17 cellular contexts compared by ENCODE assay signal in genomic region chrX:83160096-83160495, GRCh38.
"Had no signal": no experiment of that assay in that cellular context is flagged by ENCODE, and none has a peak within 500 bp of the region (broad histone marks: within the 10 kb centered on the region; RNA-seq: fewer than 3 reads in every experiment).

No MANE protein-coding gene starts in this region.

- DNase-seq: effector memory CD4-positive, alpha-beta T cell; erythroblast; foreskin keratinocyte; head of caudate nucleus; left colon; mucosa of descending colon; naive thymus-derived CD8-positive, alpha-beta T cell; right cardiac atrium; stimulated activated CD4-positive, alpha-beta T cell treated with anti-CD3 and anti-CD28 coated beads, Interleukin-4, amount 100 ng/mL, for 1 hour; stimulated activated CD8-positive, alpha-beta memory T cell treated with anti-CD3 and anti-CD28 coated beads, Interleukin-4, amount 100 ng/mL, for 48 hours; stimulated activated naive CD8-positive, alpha-beta T cell treated with anti-CD3 and anti-CD28 coated beads, Interleukin-15, Interleukin-2, amounts not matched to agents 100 U/mL and 50 U/mL, for 24 hours; thyroid gland had no signal

- H3K4me1 ChIP-seq: foreskin keratinocyte, suprapubic skin, thyroid gland had no signal

- H3K9me3 Mint-ChIP-seq: stimulated activated effector memory CD8-positive, alpha-beta T cell treated with anti-CD3 and anti-CD28 coated beads, Interleukin-12 subunit alpha, Interleukin-12 subunit beta, amount 100 ng/mL, for 72 hours; type B pancreatic cell had no signal

- H3K4me1 Mint-ChIP-seq: naive thymus-derived CD8-positive, alpha-beta T cell; stimulated activated effector memory CD8-positive, alpha-beta T cell treated with anti-CD3 and anti-CD28 coated beads, Interleukin-12 subunit alpha, Interleukin-12 subunit beta, amount 100 ng/mL, for 72 hours had no signal

- H3K27me3 ChIP-seq: foreskin keratinocyte, hepatocyte, suprapubic skin, thyroid gland had no signal

- H3K36me3 Mint-ChIP-seq: naive thymus-derived CD8-positive, alpha-beta T cell; stimulated activated effector memory CD8-positive, alpha-beta T cell treated with anti-CD3 and anti-CD28 coated beads, Interleukin-12 subunit alpha, Interleukin-12 subunit beta, amount 100 ng/mL, for 72 hours; type B pancreatic cell had no signal

- H3K4me3 Mint-ChIP-seq: naive thymus-derived CD8-positive, alpha-beta T cell; stimulated activated effector memory CD8-positive, alpha-beta T cell treated with anti-CD3 and anti-CD28 coated beads, Interleukin-12 subunit alpha, Interleukin-12 subunit beta, amount 100 ng/mL, for 72 hours; type B pancreatic cell had no signal

- H3K9me3 ChIP-seq: mucosa of descending colon, suprapubic skin, thyroid gland had no signal

- H3K27ac Mint-ChIP-seq: naive thymus-derived CD8-positive, alpha-beta T cell; stimulated activated effector memory CD8-positive, alpha-beta T cell treated with anti-CD3 and anti-CD28 coated beads, Interleukin-12 subunit alpha, Interleukin-12 subunit beta, amount 100 ng/mL, for 72 hours; type B pancreatic cell had no signal

- H3K36me3 ChIP-seq: suprapubic skin, thyroid gland had no signal

- H3K4me3 ChIP-seq: hepatocyte, mucosa of descending colon, smooth muscle cell, suprapubic skin, thyroid gland had no signal

- H3K27ac ChIP-seq: foreskin keratinocyte, hepatocyte, suprapubic skin, thyroid gland had no signal

- H3K27me3 Mint-ChIP-seq: naive thymus-derived CD8-positive, alpha-beta T cell; type B pancreatic cell had no signal

- ATAC-seq: foreskin keratinocyte; left colon; mucosa of descending colon; naive thymus-derived CD8-positive, alpha-beta T cell; right cardiac atrium; stimulated activated effector memory CD8-positive, alpha-beta T cell treated with anti-CD3 and anti-CD28 coated beads, Interleukin-12 subunit alpha, Interleukin-12 subunit beta, amount 100 ng/mL, for 72 hours; stimulated activated naive CD8-positive, alpha-beta T cell treated with anti-CD3 and anti-CD28 coated beads, Interleukin-15, Interleukin-2, amounts not matched to agents 100 U/mL and 50 U/mL, for 24 hours had no signal
